28 cellular contexts compared by ENCODE assay signal in the genomic region with DNA sequence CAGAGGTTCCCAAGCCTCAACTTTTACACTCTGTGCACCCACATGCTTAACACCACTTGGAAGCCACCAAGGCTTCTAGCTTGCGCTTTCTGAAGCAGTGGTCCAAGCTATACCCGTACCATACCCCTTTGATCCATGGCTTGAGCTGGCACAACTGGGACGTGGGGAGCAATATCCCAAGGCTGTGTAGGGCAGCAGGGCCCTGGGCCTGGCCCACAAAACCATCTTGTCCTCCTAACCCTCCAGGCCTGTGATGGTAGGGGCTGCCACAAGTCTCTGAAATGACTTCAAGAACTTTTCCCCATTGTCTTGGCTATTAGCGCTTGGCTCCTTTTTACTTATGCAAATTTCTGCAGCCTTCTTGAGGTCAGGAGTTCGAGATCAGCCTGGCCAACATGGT.
"Had no signal": no experiment of that assay in that cellular context is flagged by ENCODE, and none has a peak within 500 bp of the region (broad histone marks: within the 10 kb centered on the region; RNA-seq: fewer than 3 reads in every experiment).

No MANE protein-coding gene starts in this region.

- H2AFZ ChIP-seq: hepatocyte had no signal

- H3K27me3 ChIP-seq: colonic mucosa, dorsolateral prefrontal cortex, esophagus muscularis mucosa, esophagus squamous epithelium, foreskin keratinocyte, gastrocnemius medialis, gastroesophageal sphincter, heart left ventricle, heart right ventricle, hepatocyte had no signal

- H3K27ac ChIP-seq: colonic mucosa, coronary artery, dorsolateral prefrontal cortex, epithelial cell of prostate, esophagus muscularis mucosa, esophagus squamous epithelium, foreskin keratinocyte, gastrocnemius medialis, gastroesophageal sphincter, heart left ventricle, heart right ventricle, hepatocyte had no signal

- ATAC-seq: effector memory CD8-positive, alpha-beta T cell; esophagus mucosa; foreskin keratinocyte; gastrocnemius medialis; gastroesophageal sphincter; heart left ventricle; heart right ventricle had no signal

- DNase-seq: colonic mucosa; cortex of kidney; dermis blood vessel endothelial cell; dorsolateral prefrontal cortex; effector CD4-positive, alpha-beta T cell; effector CD8-positive, alpha-beta T cell; effector memory CD4-positive, alpha-beta T cell; effector memory CD8-positive, alpha-beta T cell; endodermal cell; erythroblast; esophagus squamous epithelium; foreskin fibroblast; foreskin keratinocyte; foreskin melanocyte; gastrocnemius medialis; glutamatergic neuron; head of caudate nucleus; heart left ventricle; heart right ventricle had no signal

- H3K4me1 ChIP-seq: colonic mucosa, esophagus muscularis mucosa, esophagus squamous epithelium, foreskin keratinocyte, gastrocnemius medialis, gastroesophageal sphincter, heart left ventricle, heart right ventricle had no signal

- H3K9me3 ChIP-seq: colonic mucosa, esophagus muscularis mucosa, esophagus squamous epithelium, gastrocnemius medialis, gastroesophageal sphincter, heart left ventricle, heart right ventricle had no signal

- H3K79me2 ChIP-seq: hepatocyte had no signal

- H3K36me3 ChIP-seq: colonic mucosa, esophagus squamous epithelium, gastrocnemius medialis had no signal

- H3K4me3 ChIP-seq: colonic mucosa, coronary artery, dorsolateral prefrontal cortex, esophagus muscularis mucosa, esophagus squamous epithelium, gastrocnemius medialis, gastroesophageal sphincter, heart left ventricle, heart right ventricle, hepatocyte had no signal

- FAIRE-seq: endometrium, endothelial cell of umbilical vein, frontal cortex had no signal

- H3K4me2 ChIP-seq: hepatocyte had no signal
